In the genomic region with DNA sequence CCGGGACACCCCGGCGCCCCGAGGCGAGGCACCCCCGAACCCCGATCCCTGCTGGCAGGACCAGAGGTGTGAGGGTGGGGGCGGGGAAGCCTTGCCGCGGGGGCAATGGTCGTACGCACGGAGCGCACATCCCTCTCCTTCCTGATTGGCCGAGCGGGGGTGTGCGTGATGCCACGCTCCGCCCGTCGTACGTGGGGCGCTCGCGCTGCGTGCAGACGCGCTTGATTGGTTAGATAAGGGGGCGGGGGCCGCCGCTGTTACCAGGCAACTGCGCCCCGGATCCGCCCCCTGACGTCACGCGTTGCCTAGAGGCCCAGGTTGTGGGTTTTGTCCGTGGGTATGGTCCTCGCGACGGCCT, we compare ENCODE assay signal across 8 cellular contexts. TPM values are rescaled to one million over a fixed set of nuclear protein-coding genes. Genes with fewer than 3 reads are reported as not detected.
A peak's percentile ranks its signal among the peaks of the same experiment; 100 is the strongest.
DNase-seq lines count a peak whose midpoint lies in the region; ATAC-seq and TF ChIP-seq lines count a peak whose summit lies in the region.
"Not testable (repeated sequence)": the region's sequence is repeated elsewhere in the genome, so short reads cannot be mapped to it uniquely, and the experiment has no call there.

No MANE protein-coding gene starts in this region.

- not testable (repeated sequence) for H3K79me2 ChIP-seq in neural cell (replicated peaks; ENCODE audit: insufficient read depth, low read length)

- not testable (repeated sequence) for H3F3A ChIP-seq in neural cell (ENCODE audit: insufficient read depth, low read length, poor library complexity, severe bottlenecking)

- peak overlapping the region; percentile 90 to 96 (median 93) for H3K9ac ChIP-seq in BLaER1 treated with 17β-estradiol and CSF1 and Interleukin-3, amounts not matched to agents 10 nM and 100 nM
- H3K9ac ChIP-seq in neural cell (ENCODE audit: low read length), result peak overlapping the region; percentile 60

- ATAC-seq in GM21360 (IDR thresholded peaks at IDR 0.05; ENCODE audit: unreplicated experiment) (peak; percentile 90), HG03139 (IDR thresholded peaks at IDR 0.05; ENCODE audit: unreplicated experiment) (peak; percentile 97), T-helper 17 cell (peak; percentile 98)

- peak overlapping the region; percentile 91 to 97 (median 96) for H3K27ac ChIP-seq in BLaER1 treated with 17β-estradiol and CSF1 and Interleukin-3, amounts not matched to agents 10 nM and 100 nM
- peak overlapping the region; percentile 55 for H3K27ac ChIP-seq in neural cell (ENCODE audit: low read length)

- not testable (repeated sequence) for TF ChIP-seq EP300 in neural cell (conservative IDR thresholded peaks at IDR 0.05; ENCODE audit: poor library complexity, severe bottlenecking)

- H3K36me3 Mint-ChIP-seq in T-helper 17 cell (ENCODE audit: low read depth), result not testable (repeated sequence)

- H3K4me3 Mint-ChIP-seq in T-helper 17 cell, result not testable (repeated sequence)

- not testable (repeated sequence) for H3K9me2 ChIP-seq in neural cell (ENCODE audit: insufficient read depth, low read length)

- DNase-seq in T-helper 17 cell, result peak; percentile 86 to 89 (median 87)
- peak; percentile 88 for DNase-seq in activated gamma-delta T cell treated with anti-CD3 and anti-CD28 coated beads, Interleukin-2, amount 50 U/mL, for 16 hours (ENCODE audit: low read depth)
- not testable (repeated sequence) for DNase-seq in fibroblast of villous mesenchyme (ENCODE audit: low read depth)
- DNase-seq in stimulated activated CD8-positive, alpha-beta memory T cell treated with anti-CD3 and anti-CD28 coated beads, Interleukin-15, amount 100 ng/mL, for 24 hours (ENCODE audit: low read depth), result peak; percentile 66

- not testable (repeated sequence) for H3K9me3 ChIP-seq in BLaER1 treated with 17β-estradiol and CSF1 and Interleukin-3, amounts not matched to agents 10 nM and 100 nM (replicated peaks in 1 of 11); T-helper 17 cell (ENCODE audit: control insufficient read depth, low read length, poor library complexity, severe bottlenecking); neural cell (ENCODE audit: low read length)

- H3K27me3 Mint-ChIP-seq in T-helper 17 cell, result not testable (repeated sequence)

- not testable (repeated sequence) for H4K20me1 ChIP-seq in BLaER1 treated with 17β-estradiol and CSF1 and Interleukin-3, amounts not matched to agents 10 nM and 100 nM; neural cell (ENCODE audit: insufficient read depth)

- not testable (repeated sequence) for TF ChIP-seq RAD21 in neural cell (conservative IDR thresholded peaks at IDR 0.05)

- not testable (repeated sequence) for H3K4me1 Mint-ChIP-seq in T-helper 17 cell

- not testable (repeated sequence) for H3K27ac Mint-ChIP-seq in T-helper 17 cell

- peak overlapping the region in 8 of 11 experiments; percentile 33 to 76 (median 62); a peak in 9 of 22 replicates for H3K4me2 ChIP-seq in BLaER1 treated with 17β-estradiol and CSF1 and Interleukin-3, amounts not matched to agents 10 nM and 100 nM
- not testable (repeated sequence) for H3K4me2 ChIP-seq in neural cell (ENCODE audit: low read length)

- H3K36me3 ChIP-seq in BLaER1 treated with 17β-estradiol and CSF1 and Interleukin-3, amounts not matched to agents 10 nM and 100 nM; neural cell (ENCODE audit: insufficient read depth, low read length): not testable (repeated sequence)

- not testable (repeated sequence) for H3K27me3 ChIP-seq in BLaER1 treated with 17β-estradiol and CSF1 and Interleukin-3, amounts not matched to agents 10 nM and 100 nM; neural cell (ENCODE audit: insufficient read depth, low read depth, low read length)

- not testable (repeated sequence) for H2AFZ ChIP-seq in neural cell (ENCODE audit: low read depth, low read length)

- H3K4me3 ChIP-seq in BLaER1 treated with 17β-estradiol and CSF1 and Interleukin-3, amounts not matched to agents 10 nM and 100 nM, result peak overlapping the region; percentile 60 to 75 (median 68)
- H3K4me3 ChIP-seq in fibroblast of villous mesenchyme (ENCODE audit: low read depth, low read length), result peak overlapping the region; percentile 48
- peak overlapping the region; percentile 46 for H3K4me3 ChIP-seq in neural cell (ENCODE audit: low read length)

- not testable (repeated sequence) for TF ChIP-seq CTCF in fibroblast of villous mesenchyme (IDR thresholded peaks at IDR 0.05; ENCODE audit: insufficient read depth, low read depth, low read length); neural cell (IDR thresholded peaks at IDR 0.05; ENCODE audit: poor library complexity, severe bottlenecking)

- not testable (repeated sequence) for H3K4me1 ChIP-seq in BLaER1 treated with 17β-estradiol and CSF1 and Interleukin-3, amounts not matched to agents 10 nM and 100 nM

TF ChIP-seq in neural cell, 6 proteins besides CTCF, POLR2A, EP300 and RAD21:
- TF ChIP-seq TAF1 (IDR thresholded peaks at IDR 0.05; ENCODE audit: low read depth) (peak; percentile 51), POLR2AphosphoS5 (IDR thresholded peaks at IDR 0.05) (peak; percentile 46)
- TF ChIP-seq, protein P1, sequence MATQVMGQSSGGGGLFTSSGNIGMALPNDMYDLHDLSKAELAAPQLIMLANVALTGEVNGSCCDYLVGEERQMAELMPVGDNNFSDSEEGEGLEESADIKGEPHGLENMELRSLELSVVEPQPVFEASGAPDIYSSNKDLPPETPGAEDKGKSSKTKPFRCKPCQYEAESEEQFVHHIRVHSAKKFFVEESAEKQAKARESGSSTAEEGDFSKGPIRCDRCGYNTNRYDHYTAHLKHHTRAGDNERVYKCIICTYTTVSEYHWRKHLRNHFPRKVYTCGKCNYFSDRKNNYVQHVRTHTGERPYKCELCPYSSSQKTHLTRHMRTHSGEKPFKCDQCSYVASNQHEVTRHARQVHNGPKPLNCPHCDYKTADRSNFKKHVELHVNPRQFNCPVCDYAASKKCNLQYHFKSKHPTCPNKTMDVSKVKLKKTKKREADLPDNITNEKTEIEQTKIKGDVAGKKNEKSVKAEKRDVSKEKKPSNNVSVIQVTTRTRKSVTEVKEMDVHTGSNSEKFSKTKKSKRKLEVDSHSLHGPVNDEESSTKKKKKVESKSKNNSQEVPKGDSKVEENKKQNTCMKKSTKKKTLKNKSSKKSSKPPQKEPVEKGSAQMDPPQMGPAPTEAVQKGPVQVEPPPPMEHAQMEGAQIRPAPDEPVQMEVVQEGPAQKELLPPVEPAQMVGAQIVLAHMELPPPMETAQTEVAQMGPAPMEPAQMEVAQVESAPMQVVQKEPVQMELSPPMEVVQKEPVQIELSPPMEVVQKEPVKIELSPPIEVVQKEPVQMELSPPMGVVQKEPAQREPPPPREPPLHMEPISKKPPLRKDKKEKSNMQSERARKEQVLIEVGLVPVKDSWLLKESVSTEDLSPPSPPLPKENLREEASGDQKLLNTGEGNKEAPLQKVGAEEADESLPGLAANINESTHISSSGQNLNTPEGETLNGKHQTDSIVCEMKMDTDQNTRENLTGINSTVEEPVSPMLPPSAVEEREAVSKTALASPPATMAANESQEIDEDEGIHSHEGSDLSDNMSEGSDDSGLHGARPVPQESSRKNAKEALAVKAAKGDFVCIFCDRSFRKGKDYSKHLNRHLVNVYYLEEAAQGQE (IDR thresholded peaks at IDR 0.05; ENCODE audit: borderline replicate concordance), result peak; percentile 19

RNA-seq across cellular contexts. Expression of a gene that starts 0.5 kb away (rescaled TPM):
- total RNA-seq in T-helper 17 cell (10 to 100 TPM; 36.7 to 40.8 TPM), fibroblast of villous mesenchyme (18.1 and 22.2 TPM in 2 replicates)
- polyA plus RNA-seq in neural cell, result 41.4 and 54.5 TPM in 2 replicates
- polyA minus RNA-seq in neural cell, result 45.8 and 55.5 TPM in 2 replicates

RNA-seq across cellular contexts. Expression of a gene that starts 19.3 kb away (rescaled TPM):
- total RNA-seq in T-helper 17 cell, result 10 to 100 TPM; 21.1 to 23.7 TPM
- total RNA-seq in fibroblast of villous mesenchyme, result 36.1 and 52.2 TPM in 2 replicates
- 31.2 and 37.1 TPM in 2 replicates for polyA plus RNA-seq in neural cell
- 24.7 and 25.8 TPM in 2 replicates for polyA minus RNA-seq in neural cell
